ENCODE assay signal across 1 cellular context in the genomic region with DNA sequence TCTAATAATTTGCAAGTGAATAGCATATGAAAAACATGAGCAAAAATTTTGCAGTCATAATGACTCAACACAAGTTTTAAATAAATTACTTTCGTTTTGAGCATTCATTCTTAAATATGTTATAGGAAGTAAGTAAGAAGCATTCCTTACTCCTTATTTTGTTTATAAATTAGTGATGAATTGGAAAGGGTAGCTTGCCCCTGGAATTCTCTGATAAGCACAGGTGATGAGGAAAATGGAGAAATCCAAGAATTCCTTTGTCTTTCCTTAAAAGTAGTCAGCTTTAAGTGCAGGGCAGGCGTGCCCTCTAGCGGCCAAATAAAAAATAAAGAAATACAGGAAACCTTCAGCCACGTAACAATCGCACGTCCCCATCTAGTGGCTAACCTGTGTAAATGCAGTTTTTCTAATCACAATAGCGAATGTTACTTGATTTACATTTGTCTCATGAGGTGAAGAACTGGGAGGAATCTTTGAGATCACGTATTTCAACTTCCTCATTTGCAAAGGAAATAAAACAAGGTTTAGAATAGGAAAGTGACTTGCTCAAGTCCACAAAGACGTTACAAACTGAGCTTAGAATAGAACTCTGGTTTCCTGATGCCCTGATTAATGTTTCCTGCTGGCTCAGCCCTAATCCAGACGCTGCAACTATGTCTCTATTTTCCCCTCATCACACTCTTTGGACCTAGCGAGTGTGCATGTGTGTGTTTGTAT.
TF ChIP-seq lines count a peak whose summit lies in the region.

No MANE protein-coding gene starts in this region.

TF ChIP-seq in HepG2, 621 proteins besides CTCF, POLR2A, EP300 and RAD21 (continued from another document):
- no peak; the same call in 1 of the 2 replicates for TF ChIP-seq REPIN1 (CRISPR knock-in tag; IDR thresholded peaks at IDR 0.05; ENCODE audit: borderline replicate concordance, low read depth)
- 0 out of 2 replicates have a peak, but pooled peaks have one; percentile 31 for TF ChIP-seq SP140L (CRISPR knock-in tag; IDR thresholded peaks at IDR 0.05; ENCODE audit: borderline replicate concordance)
- TF ChIP-seq BHLHE40 (IDR thresholded peaks at IDR 0.05; ENCODE audit: low read length), result no peak
- TF ChIP-seq STAG1 (CRISPR knock-in tag; IDR thresholded peaks at IDR 0.05), result peak; percentile 94
- TF ChIP-seq THAP11 (CRISPR knock-in tag; IDR thresholded peaks at IDR 0.05), result peak; percentile 40; the same call in 1 of the 2 replicates
- peak; percentile 41 for TF ChIP-seq CREB1 (IDR thresholded peaks at IDR 0.05)
- TF ChIP-seq CREB1 (CRISPR knock-in tag; IDR thresholded peaks at IDR 0.05), result peak; percentile 86
- TF ChIP-seq, protein P1, sequence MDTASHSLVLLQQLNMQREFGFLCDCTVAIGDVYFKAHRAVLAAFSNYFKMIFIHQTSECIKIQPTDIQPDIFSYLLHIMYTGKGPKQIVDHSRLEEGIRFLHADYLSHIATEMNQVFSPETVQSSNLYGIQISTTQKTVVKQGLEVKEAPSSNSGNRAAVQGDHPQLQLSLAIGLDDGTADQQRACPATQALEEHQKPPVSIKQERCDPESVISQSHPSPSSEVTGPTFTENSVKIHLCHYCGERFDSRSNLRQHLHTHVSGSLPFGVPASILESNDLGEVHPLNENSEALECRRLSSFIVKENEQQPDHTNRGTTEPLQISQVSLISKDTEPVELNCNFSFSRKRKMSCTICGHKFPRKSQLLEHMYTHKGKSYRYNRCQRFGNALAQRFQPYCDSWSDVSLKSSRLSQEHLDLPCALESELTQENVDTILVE (CRISPR knock-in tag; IDR thresholded peaks at IDR 0.05), result 0 out of 2 replicates have a peak, but pooled peaks have one; percentile 26
- peak; percentile 26; the same call in 1 of the 2 replicates for TF ChIP-seq CEBPG (CRISPR knock-in tag; IDR thresholded peaks at IDR 0.05)
- peak; percentile 32; the same call in 1 of the 2 replicates for TF ChIP-seq BCL6 (CRISPR knock-in tag; IDR thresholded peaks at IDR 0.05)
- TF ChIP-seq, protein P2, sequence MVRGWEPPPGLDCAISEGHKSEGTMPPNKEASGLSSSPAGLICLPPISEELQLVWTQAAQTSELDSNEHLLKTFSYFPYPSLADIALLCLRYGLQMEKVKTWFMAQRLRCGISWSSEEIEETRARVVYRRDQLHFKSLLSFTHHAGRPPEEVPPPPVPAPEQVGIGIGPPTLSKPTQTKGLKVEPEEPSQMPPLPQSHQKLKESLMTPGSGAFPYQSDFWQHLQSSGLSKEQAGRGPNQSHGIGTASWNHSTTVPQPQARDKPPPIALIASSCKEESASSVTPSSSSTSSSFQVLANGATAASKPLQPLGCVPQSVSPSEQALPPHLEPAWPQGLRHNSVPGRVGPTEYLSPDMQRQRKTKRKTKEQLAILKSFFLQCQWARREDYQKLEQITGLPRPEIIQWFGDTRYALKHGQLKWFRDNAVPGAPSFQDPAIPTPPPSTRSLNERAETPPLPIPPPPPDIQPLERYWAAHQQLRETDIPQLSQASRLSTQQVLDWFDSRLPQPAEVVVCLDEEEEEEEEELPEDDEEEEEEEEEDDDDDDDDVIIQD (CRISPR knock-in tag; IDR thresholded peaks at IDR 0.05; ENCODE audit: low read depth), result peak; percentile 50; the same call in 1 of the 2 replicates
- peak; percentile 23; the same call in 1 of the 2 replicates for TF ChIP-seq MIER2 (CRISPR knock-in tag; IDR thresholded peaks at IDR 0.05)
- TF ChIP-seq SMC3 (IDR thresholded peaks at IDR 0.05; ENCODE audit: low read length), result peak; percentile 95
- TF ChIP-seq, protein P3, sequence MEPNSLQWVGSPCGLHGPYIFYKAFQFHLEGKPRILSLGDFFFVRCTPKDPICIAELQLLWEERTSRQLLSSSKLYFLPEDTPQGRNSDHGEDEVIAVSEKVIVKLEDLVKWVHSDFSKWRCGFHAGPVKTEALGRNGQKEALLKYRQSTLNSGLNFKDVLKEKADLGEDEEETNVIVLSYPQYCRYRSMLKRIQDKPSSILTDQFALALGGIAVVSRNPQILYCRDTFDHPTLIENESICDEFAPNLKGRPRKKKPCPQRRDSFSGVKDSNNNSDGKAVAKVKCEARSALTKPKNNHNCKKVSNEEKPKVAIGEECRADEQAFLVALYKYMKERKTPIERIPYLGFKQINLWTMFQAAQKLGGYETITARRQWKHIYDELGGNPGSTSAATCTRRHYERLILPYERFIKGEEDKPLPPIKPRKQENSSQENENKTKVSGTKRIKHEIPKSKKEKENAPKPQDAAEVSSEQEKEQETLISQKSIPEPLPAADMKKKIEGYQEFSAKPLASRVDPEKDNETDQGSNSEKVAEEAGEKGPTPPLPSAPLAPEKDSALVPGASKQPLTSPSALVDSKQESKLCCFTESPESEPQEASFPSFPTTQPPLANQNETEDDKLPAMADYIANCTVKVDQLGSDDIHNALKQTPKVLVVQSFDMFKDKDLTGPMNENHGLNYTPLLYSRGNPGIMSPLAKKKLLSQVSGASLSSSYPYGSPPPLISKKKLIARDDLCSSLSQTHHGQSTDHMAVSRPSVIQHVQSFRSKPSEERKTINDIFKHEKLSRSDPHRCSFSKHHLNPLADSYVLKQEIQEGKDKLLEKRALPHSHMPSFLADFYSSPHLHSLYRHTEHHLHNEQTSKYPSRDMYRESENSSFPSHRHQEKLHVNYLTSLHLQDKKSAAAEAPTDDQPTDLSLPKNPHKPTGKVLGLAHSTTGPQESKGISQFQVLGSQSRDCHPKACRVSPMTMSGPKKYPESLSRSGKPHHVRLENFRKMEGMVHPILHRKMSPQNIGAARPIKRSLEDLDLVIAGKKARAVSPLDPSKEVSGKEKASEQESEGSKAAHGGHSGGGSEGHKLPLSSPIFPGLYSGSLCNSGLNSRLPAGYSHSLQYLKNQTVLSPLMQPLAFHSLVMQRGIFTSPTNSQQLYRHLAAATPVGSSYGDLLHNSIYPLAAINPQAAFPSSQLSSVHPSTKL (CRISPR knock-in tag; IDR thresholded peaks at IDR 0.05), result peak; percentile 44; the same call in 1 of the 2 replicates
- TF ChIP-seq ZMYM2 (CRISPR knock-in tag; IDR thresholded peaks at IDR 0.05), result no peak
- TF ChIP-seq ZSCAN30 (CRISPR knock-in tag; IDR thresholded peaks at IDR 0.05), result no peak
- no peak for TF ChIP-seq NR3C1 (CRISPR knock-in tag; IDR thresholded peaks at IDR 0.05)
- TF ChIP-seq, protein P4, sequence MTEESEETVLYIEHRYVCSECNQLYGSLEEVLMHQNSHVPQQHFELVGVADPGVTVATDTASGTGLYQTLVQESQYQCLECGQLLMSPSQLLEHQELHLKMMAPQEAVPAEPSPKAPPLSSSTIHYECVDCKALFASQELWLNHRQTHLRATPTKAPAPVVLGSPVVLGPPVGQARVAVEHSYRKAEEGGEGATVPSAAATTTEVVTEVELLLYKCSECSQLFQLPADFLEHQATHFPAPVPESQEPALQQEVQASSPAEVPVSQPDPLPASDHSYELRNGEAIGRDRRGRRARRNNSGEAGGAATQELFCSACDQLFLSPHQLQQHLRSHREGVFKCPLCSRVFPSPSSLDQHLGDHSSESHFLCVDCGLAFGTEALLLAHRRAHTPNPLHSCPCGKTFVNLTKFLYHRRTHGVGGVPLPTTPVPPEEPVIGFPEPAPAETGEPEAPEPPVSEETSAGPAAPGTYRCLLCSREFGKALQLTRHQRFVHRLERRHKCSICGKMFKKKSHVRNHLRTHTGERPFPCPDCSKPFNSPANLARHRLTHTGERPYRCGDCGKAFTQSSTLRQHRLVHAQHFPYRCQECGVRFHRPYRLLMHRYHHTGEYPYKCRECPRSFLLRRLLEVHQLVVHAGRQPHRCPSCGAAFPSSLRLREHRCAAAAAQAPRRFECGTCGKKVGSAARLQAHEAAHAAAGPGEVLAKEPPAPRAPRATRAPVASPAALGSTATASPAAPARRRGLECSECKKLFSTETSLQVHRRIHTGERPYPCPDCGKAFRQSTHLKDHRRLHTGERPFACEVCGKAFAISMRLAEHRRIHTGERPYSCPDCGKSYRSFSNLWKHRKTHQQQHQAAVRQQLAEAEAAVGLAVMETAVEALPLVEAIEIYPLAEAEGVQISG (CRISPR knock-in tag; IDR thresholded peaks at IDR 0.05), result no peak
- no peak for TF ChIP-seq KAT7 (CRISPR knock-in tag; IDR thresholded peaks at IDR 0.05; ENCODE audit: borderline replicate concordance)
- no peak for TF ChIP-seq ZNF30 (CRISPR knock-in tag; IDR thresholded peaks at IDR 0.05)
- TF ChIP-seq FOXA3 (CRISPR knock-in tag; IDR thresholded peaks at IDR 0.05), result peak; percentile 38; the same call in 1 of the 2 replicates
- 0 out of 2 replicates have a peak, but pooled peaks have one; percentile 26 for TF ChIP-seq GATAD1 (CRISPR knock-in tag; IDR thresholded peaks at IDR 0.05)
- no peak for TF ChIP-seq JUNB (CRISPR knock-in tag; IDR thresholded peaks at IDR 0.05; ENCODE audit: borderline replicate concordance)
- peak; percentile 60 for TF ChIP-seq ELF3 (CRISPR knock-in tag; IDR thresholded peaks at IDR 0.05)
- peak; percentile 74; the same call in 1 of the 2 replicates for TF ChIP-seq SMAD3 (CRISPR knock-in tag; IDR thresholded peaks at IDR 0.05)
- no peak for TF ChIP-seq MATR3 (CRISPR knock-in tag; IDR thresholded peaks at IDR 0.05)
- TF ChIP-seq, protein P5, sequence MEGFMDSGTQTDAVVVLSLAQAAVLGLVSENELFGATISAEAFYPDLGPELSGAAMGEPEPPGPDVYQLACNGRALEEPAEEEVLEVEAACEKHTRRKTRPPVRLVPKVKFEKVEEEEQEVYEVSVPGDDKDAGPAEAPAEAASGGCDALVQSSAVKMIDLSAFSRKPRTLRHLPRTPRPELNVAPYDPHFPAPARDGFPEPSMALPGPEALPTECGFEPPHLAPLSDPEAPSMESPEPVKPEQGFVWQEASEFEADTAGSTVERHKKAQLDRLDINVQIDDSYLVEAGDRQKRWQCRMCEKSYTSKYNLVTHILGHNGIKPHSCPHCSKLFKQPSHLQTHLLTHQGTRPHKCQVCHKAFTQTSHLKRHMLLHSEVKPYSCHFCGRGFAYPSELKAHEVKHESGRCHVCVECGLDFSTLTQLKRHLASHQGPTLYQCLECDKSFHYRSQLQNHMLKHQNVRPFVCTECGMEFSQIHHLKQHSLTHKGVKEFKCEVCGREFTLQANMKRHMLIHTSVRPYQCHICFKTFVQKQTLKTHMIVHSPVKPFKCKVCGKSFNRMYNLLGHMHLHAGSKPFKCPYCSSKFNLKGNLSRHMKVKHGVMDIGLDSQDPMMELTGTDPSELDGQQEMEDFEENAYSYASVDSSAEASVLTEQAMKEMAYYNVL (CRISPR knock-in tag; IDR thresholded peaks at IDR 0.05; ENCODE audit: borderline replicate concordance), result no peak
- TF ChIP-seq ERF (CRISPR knock-in tag; IDR thresholded peaks at IDR 0.05), result peak; percentile 52; the same call in 1 of the 2 replicates
- TF ChIP-seq, protein P6, sequence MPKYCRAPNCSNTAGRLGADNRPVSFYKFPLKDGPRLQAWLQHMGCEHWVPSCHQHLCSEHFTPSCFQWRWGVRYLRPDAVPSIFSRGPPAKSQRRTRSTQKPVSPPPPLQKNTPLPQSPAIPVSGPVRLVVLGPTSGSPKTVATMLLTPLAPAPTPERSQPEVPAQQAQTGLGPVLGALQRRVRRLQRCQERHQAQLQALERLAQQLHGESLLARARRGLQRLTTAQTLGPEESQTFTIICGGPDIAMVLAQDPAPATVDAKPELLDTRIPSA (CRISPR knock-in tag; IDR thresholded peaks at IDR 0.05; ENCODE audit: borderline replicate concordance), result no peak
- TF ChIP-seq ADNP (CRISPR knock-in tag; IDR thresholded peaks at IDR 0.05), result no peak
- TF ChIP-seq GATAD2A (CRISPR knock-in tag; IDR thresholded peaks at IDR 0.05), result peak; percentile 47; the same call in 1 of the 2 replicates
- no peak for TF ChIP-seq ZNF564 (CRISPR knock-in tag; IDR thresholded peaks at IDR 0.05)
- TF ChIP-seq CREM (IDR thresholded peaks at IDR 0.05), result peak; percentile 60
- TF ChIP-seq CREM (CRISPR knock-in tag; IDR thresholded peaks at IDR 0.05), result no peak
- TF ChIP-seq KAT8 (CRISPR knock-in tag; IDR thresholded peaks at IDR 0.05), result peak; percentile 53; the same call in 1 of the 2 replicates
- TF ChIP-seq RORA (CRISPR knock-in tag; IDR thresholded peaks at IDR 0.05), result no peak
